ENCODE assay signal across 10 cellular contexts in genomic region chr7:18521945-18522566, GRCh38. TPM values are rescaled to one million over a fixed set of nuclear protein-coding genes. Genes with fewer than 3 reads are reported as not detected.
DNase-seq lines count a peak whose midpoint lies in the region; ATAC-seq and TF ChIP-seq lines count a peak whose summit lies in the region.
"Had no signal": no experiment of that assay in that cellular context is flagged by ENCODE, and none has a peak within 500 bp of the region (broad histone marks: within the 10 kb centered on the region; RNA-seq: fewer than 3 reads in every experiment).

No MANE protein-coding gene starts in this region.

- DNase-seq in activated CD4-positive, alpha-beta T cell treated with anti-CD3 and anti-CD28 coated beads, Interleukin-2, amount 10 ng/mL, durations not matched to agents 24 days and 14 days = no peak
- no peak for DNase-seq in activated CD4-positive, alpha-beta T cell treated with anti-CD3 and anti-CD28 coated beads, Interleukin-2, amount 50 U/mL, for 4 hours
- DNase-seq in Panc1 (ENCODE audit: low read depth, low spot score) (no peak), NCI-H2227 treated with DMSO at 0.1 percent for 48 hours (lab: John Stamatoyannopoulos, UW) (no peak), RKO (ENCODE audit: low spot score) (no peak), SKM-1 treated with dmso at 0.1 percent for 144 hours (lab: John Stamatoyannopoulos, UW; ENCODE audit: unreplicated experiment) (no peak)

- H3K36me3 ChIP-seq in Panc1 (ENCODE audit: control insufficient read depth, insufficient read depth, low read length) = no peaks in the 10 kb centered on the region

- peak; percentile 54 for ATAC-seq in HG02870 (IDR thresholded peaks at IDR 0.05; ENCODE audit: unreplicated experiment)
- 0 out of 2 replicates have a peak, but pooled peaks have one; percentile 33 for ATAC-seq in Panc1

- BruUV-seq in Panc1 (replicated peaks; lab: Mats Ljungman, UMichigan) = no TSS peak

- peaks cover 9% of the 10 kb centered on the region; the same call in 1 of the 2 replicates for H3K4me1 ChIP-seq in Panc1 (ENCODE audit: control insufficient read depth, insufficient read depth, low read length)

- H3K27me3 Mint-ChIP-seq in activated CD4-positive, alpha-beta T cell treated with anti-CD3 and anti-CD28 coated beads, Interleukin-2, amount 10 ng/mL, durations not matched to agents 24 days and 14 days = no peaks in the 10 kb centered on the region
- no peaks in the 10 kb centered on the region for H3K27me3 Mint-ChIP-seq in stimulated activated naive CD8-positive, alpha-beta T cell treated with anti-CD3 and anti-CD28 coated beads, Interleukin-15, Interleukin-2, amounts not matched to agents 100 ng/mL and 50 ng/mL, for 24 hours
- H3K27me3 Mint-ChIP-seq: activated naive CD8-positive, alpha-beta T cell had no signal

- POLR2A ChIA-PET in Panc1 (lab: Charles Lee) = interaction anchor here (0.7 kb wide), 1 partner anchor 102 kb away, joined by 7 read pairs; no protein-coding TSS in a partner anchor

- H3K4me3 Mint-ChIP-seq in activated CD4-positive, alpha-beta T cell treated with anti-CD3 and anti-CD28 coated beads, Interleukin-2, amount 10 ng/mL, durations not matched to agents 24 days and 14 days = no peak overlapping the region
- H3K4me3 Mint-ChIP-seq in stimulated activated naive CD8-positive, alpha-beta T cell treated with anti-CD3 and anti-CD28 coated beads, Interleukin-15, Interleukin-2, amounts not matched to agents 100 ng/mL and 50 ng/mL, for 24 hours = no peak overlapping the region
- H3K4me3 Mint-ChIP-seq: activated naive CD8-positive, alpha-beta T cell had no signal

- peak overlapping the region; percentile 53 for H3K27ac ChIP-seq in Panc1 (ENCODE audit: low read length)
- H3K27ac ChIP-seq: SK-N-MC had no signal

- no peak for TF ChIP-seq CTCF in Panc1 (IDR thresholded peaks at IDR 0.05)

- H3K27me3 ChIP-seq in Panc1 (ENCODE audit: control insufficient read depth, insufficient read depth, low read length) = no peaks in the 10 kb centered on the region

- H3K9me3 Mint-ChIP-seq in activated CD4-positive, alpha-beta T cell treated with anti-CD3 and anti-CD28 coated beads, Interleukin-2, amount 10 ng/mL, durations not matched to agents 24 days and 14 days = no peaks in the 10 kb centered on the region
- H3K9me3 Mint-ChIP-seq in stimulated activated naive CD8-positive, alpha-beta T cell treated with anti-CD3 and anti-CD28 coated beads, Interleukin-15, Interleukin-2, amounts not matched to agents 100 ng/mL and 50 ng/mL, for 24 hours = no peaks in the 10 kb centered on the region

- H3K9me3 ChIP-seq in Panc1 (ENCODE audit: control insufficient read depth, insufficient read depth, low read depth, low read length) = no peaks in the 10 kb centered on the region

- intact Hi-C loops in activated CD4-positive, alpha-beta T cell treated with anti-CD3 and anti-CD28 coated beads, Interleukin-2, amount 10 ng/mL, durations not matched to agents 24 days and 14 days (cut with micrococcal nuclease) = loop anchor here (1.0 kb wide), 2 partner anchors 16 to 27 kb away; partner anchors contain the start of gene HDAC9
- intact Hi-C loops in Panc1 (cut with micrococcal nuclease; ENCODE audit: unreplicated experiment) = no loop called here

- peak overlapping the region; percentile 17 for H3K27ac Mint-ChIP-seq in activated CD4-positive, alpha-beta T cell treated with anti-CD3 and anti-CD28 coated beads, Interleukin-2, amount 10 ng/mL, durations not matched to agents 24 days and 14 days
- peak overlapping the region; percentile 14 for H3K27ac Mint-ChIP-seq in stimulated activated naive CD8-positive, alpha-beta T cell treated with anti-CD3 and anti-CD28 coated beads, Interleukin-15, Interleukin-2, amounts not matched to agents 100 ng/mL and 50 ng/mL, for 24 hours
- H3K27ac Mint-ChIP-seq: activated naive CD8-positive, alpha-beta T cell had no signal

- H3K4me3 ChIP-seq in Panc1 (ENCODE audit: low read depth in 2 of 2, low read length in 2 of 2) = no peak overlapping the region
- H3K4me3 ChIP-seq: SK-N-MC had no signal

- in situ Hi-C loops in Panc1 (cut with HindIII; ENCODE audit: low pct_unique_long_range_greater_than_20kb, low sequenced_read_pairs) = no loop called here

- no peaks in the 10 kb centered on the region for H3K4me1 Mint-ChIP-seq in activated CD4-positive, alpha-beta T cell treated with anti-CD3 and anti-CD28 coated beads, Interleukin-2, amount 10 ng/mL, durations not matched to agents 24 days and 14 days
- H3K4me1 Mint-ChIP-seq in stimulated activated naive CD8-positive, alpha-beta T cell treated with anti-CD3 and anti-CD28 coated beads, Interleukin-15, Interleukin-2, amounts not matched to agents 100 ng/mL and 50 ng/mL, for 24 hours (ENCODE audit: low read depth) = peaks cover 34% of the 10 kb centered on the region

- CTCF ChIA-PET in Panc1 (lab: Charles Lee) = interaction anchor here (0.6 kb wide), 2 partner anchors 13 to 898 kb away, joined by 3 read pairs; no protein-coding TSS in a partner anchor

- no peaks in the 10 kb centered on the region for H3K36me3 Mint-ChIP-seq in activated CD4-positive, alpha-beta T cell treated with anti-CD3 and anti-CD28 coated beads, Interleukin-2, amount 10 ng/mL, durations not matched to agents 24 days and 14 days (ENCODE audit: low read depth)
- H3K36me3 Mint-ChIP-seq in stimulated activated naive CD8-positive, alpha-beta T cell treated with anti-CD3 and anti-CD28 coated beads, Interleukin-15, Interleukin-2, amounts not matched to agents 100 ng/mL and 50 ng/mL, for 24 hours (ENCODE audit: low read depth) = no peaks in the 10 kb centered on the region
- H3K36me3 Mint-ChIP-seq: activated naive CD8-positive, alpha-beta T cell had no signal

RNA-seq across cellular contexts. Expression of gene HDAC9, which starts 26.5 kb away (rescaled TPM):
- total RNA-seq in activated CD4-positive, alpha-beta T cell treated with anti-CD3 and anti-CD28 coated beads, Interleukin-2, amount 10 ng/mL, durations not matched to agents 24 days and 14 days = 2.9 and 3.0 TPM in 2 replicates
- total RNA-seq in Panc1 (2021; ENCODE audit: unreplicated experiment) = 17.1 TPM
- polyA plus RNA-seq in Panc1 (2012; ENCODE audit: insufficient read length) = 9.2 TPM
